ENCODE assay signal across 8 cellular contexts in genomic region chr4:37891221-37892159, GRCh38. TPM values are rescaled to one million over a fixed set of nuclear protein-coding genes. Genes with fewer than 3 reads are reported as not detected.
DNase-seq lines count a peak whose midpoint lies in the region; ATAC-seq and TF ChIP-seq lines count a peak whose summit lies in the region.

No MANE protein-coding gene starts in this region.

- H3K36me3 Mint-ChIP-seq in activated CD4-positive, alpha-beta T cell treated with anti-CD3 and anti-CD28 coated beads, Interleukin-2, amount 10 ng/mL, durations not matched to agents 7 days and 5 days (ENCODE audit: low read depth) = peaks cover 29% of the 10 kb centered on the region

- CTCF ChIA-PET in activated CD4-positive, alpha-beta T cell treated with anti-CD3 and anti-CD28 coated beads, Interleukin-2, amount 10 ng/mL, durations not matched to agents 7 days and 5 days (lab: Charles Lee) = no interaction called here

- H2AFZ ChIP-seq in Karpas-422 (ENCODE audit: low read length) = peak overlapping the region; percentile 93

- H3K4me1 Mint-ChIP-seq in activated CD4-positive, alpha-beta T cell treated with anti-CD3 and anti-CD28 coated beads, Interleukin-2, amount 10 ng/mL, durations not matched to agents 7 days and 5 days = peaks cover 63% of the 10 kb centered on the region

- no peaks in the 10 kb centered on the region for H3K9me3 Mint-ChIP-seq in activated CD4-positive, alpha-beta T cell treated with anti-CD3 and anti-CD28 coated beads, Interleukin-2, amount 10 ng/mL, durations not matched to agents 7 days and 5 days

- H3K4me3 ChIP-seq in Karpas-422 (ENCODE audit: low read length) (peak overlapping the region; percentile 81), mucosa of rectum (ENCODE audit: low read length in 2 of 2) (peak overlapping the region; percentile 76 to 84)

- no peaks in the 10 kb centered on the region for H3K9me3 ChIP-seq in Karpas-422 (ENCODE audit: low read length)
- no peaks in the 10 kb centered on the region for H3K9me3 ChIP-seq in mucosa of rectum (ENCODE audit: control insufficient read depth in 2 of 2, low read length in 2 of 2)

- no peaks in the 10 kb centered on the region for H4K20me1 ChIP-seq in Karpas-422 (ENCODE audit: insufficient read depth, low read depth, low read length)

- no peaks in the 10 kb centered on the region for H3K27me3 ChIP-seq in Karpas-422 (ENCODE audit: low read length)
- H3K27me3 ChIP-seq in mucosa of rectum (ENCODE audit: control insufficient read depth in 2 of 2, insufficient read depth in 2 of 2, low read length in 2 of 2) = no peaks in the 10 kb centered on the region

- peaks cover 35% of the 10 kb centered on the region for H3K79me2 ChIP-seq in Karpas-422 (ENCODE audit: low read length)

- peak overlapping the region; percentile 93 for H3K27ac Mint-ChIP-seq in activated CD4-positive, alpha-beta T cell treated with anti-CD3 and anti-CD28 coated beads, Interleukin-2, amount 10 ng/mL, durations not matched to agents 7 days and 5 days

- H3K4me1 ChIP-seq in Karpas-422 (ENCODE audit: low read length) (peaks cover 29% of the 10 kb centered on the region), mucosa of rectum (ENCODE audit: control insufficient read depth in 2 of 2, insufficient read depth in 2 of 2, low read length in 2 of 2) (peaks cover 3 to 9% of the 10 kb centered on the region in 2 donors)

- H3K36me3 ChIP-seq in Karpas-422 (ENCODE audit: insufficient read depth, low read length) (no peaks in the 10 kb centered on the region), mucosa of rectum (ENCODE audit: control insufficient read depth in 2 of 2, insufficient read depth in 2 of 2, low read length in 2 of 2) (no peaks in the 10 kb centered on the region)

- peak; percentile 57 for ATAC-seq in GM21786 (IDR thresholded peaks at IDR 0.05; ENCODE audit: unreplicated experiment)

- H3K27ac ChIP-seq in Karpas-422 (ENCODE audit: low read length) = peak overlapping the region; percentile 51
- peak overlapping the region; percentile 57 to 74 for H3K27ac ChIP-seq in mucosa of rectum (ENCODE audit: low read depth in 2 of 2, low read length in 2 of 2)

- H3K9me2 ChIP-seq in Karpas-422 (replicated peaks; ENCODE audit: insufficient read depth, low read length) = no peaks in the 10 kb centered on the region; the same call in 1 of the 2 replicates

- DNase-seq in GM10266 (ENCODE audit: extremely low spot score) (peak; percentile 79), Karpas-422 (peak; percentile 74), A172 (ENCODE audit: low spot score) (no peak)
- peak; percentile 77 for DNase-seq in activated CD4-positive, alpha-beta T cell treated with anti-CD3 and anti-CD28 coated beads, Interleukin-2, amount 10 ng/mL, durations not matched to agents 7 days and 5 days
- peak; percentile 42 for DNase-seq in effector CD8-positive, alpha-beta T cell (lab: John Stamatoyannopoulos, UW)
- DNase-seq in stimulated activated CD8-positive, alpha-beta memory T cell treated with anti-CD3 and anti-CD28 coated beads, Interleukin-7, amount 100 ng/mL, for 1 hour (ENCODE audit: low read depth in 2 of 2) = peak; percentile 5 to 8

- H3K9ac ChIP-seq in Karpas-422 (ENCODE audit: low read length) (peak overlapping the region; percentile 73), mucosa of rectum (ENCODE audit: low read depth in 1 of 2, low read length in 2 of 2) (peak overlapping the region; percentile 58 to 71)

- peak; percentile 15 for TF ChIP-seq CTCF in GM10266 (IDR thresholded peaks at IDR 0.05; ENCODE audit: control insufficient read depth, insufficient read depth, low read depth, missing control alignments)

- H3K4me3 Mint-ChIP-seq in activated CD4-positive, alpha-beta T cell treated with anti-CD3 and anti-CD28 coated beads, Interleukin-2, amount 10 ng/mL, durations not matched to agents 7 days and 5 days = peak overlapping the region; percentile 93

- H3K4me2 ChIP-seq in Karpas-422 (ENCODE audit: low read depth, low read length, poor library complexity, severe bottlenecking) = peak overlapping the region; percentile 87

- POLR2A ChIA-PET in activated CD4-positive, alpha-beta T cell treated with anti-CD3 and anti-CD28 coated beads, Interleukin-2, amount 10 ng/mL, durations not matched to agents 7 days and 5 days (lab: Charles Lee) = interaction anchor here (1.0 kb wide), 2 partner anchors 10 to 205 kb away, joined by 3 read pairs; partner anchors contain the start of gene RELL1

- H3K27me3 Mint-ChIP-seq in activated CD4-positive, alpha-beta T cell treated with anti-CD3 and anti-CD28 coated beads, Interleukin-2, amount 10 ng/mL, durations not matched to agents 7 days and 5 days = peaks cover 2% of the 10 kb centered on the region

RNA-seq across cellular contexts. Expression of gene TBC1D1, which starts 0.6 kb away (rescaled TPM):
- 30.5 and 47.9 TPM in 2 replicates for total RNA-seq in Karpas-422 (2014; rRNA removed; shearing (Covaris generic); ENCODE audit: low replicate concordance)
- total RNA-seq in activated CD4-positive, alpha-beta T cell treated with anti-CD3 and anti-CD28 coated beads, Interleukin-2, amount 10 ng/mL, durations not matched to agents 7 days and 5 days = 10 to 100 TPM; 73.9 to 99.1 TPM
- total RNA-seq in A172 (2014; rRNA removed; shearing (Covaris generic)) = 72.8 and 97.0 TPM in 2 replicates
